19 cellular contexts compared by ENCODE assay signal in the genomic region with DNA sequence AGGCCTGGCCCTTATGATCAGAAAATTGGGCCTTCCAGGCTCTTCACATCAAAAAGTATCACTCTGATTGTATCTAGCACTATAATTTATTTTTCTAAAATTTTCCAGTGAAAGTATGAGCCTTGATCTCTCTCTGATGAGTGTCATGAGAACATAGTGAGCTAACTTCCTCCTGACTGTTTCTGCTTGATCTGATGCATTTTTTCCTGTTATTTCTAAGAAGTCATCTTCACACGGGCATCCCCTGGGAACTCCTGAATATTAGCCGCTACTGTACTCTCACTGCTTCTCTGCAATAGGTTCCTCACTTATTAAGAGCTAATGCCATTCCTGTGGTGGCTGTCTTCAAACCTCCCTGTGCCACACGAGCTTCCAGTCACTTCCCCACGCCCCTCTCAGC.
DNase-seq lines count a peak whose midpoint lies in the region; ATAC-seq and TF ChIP-seq lines count a peak whose summit lies in the region.
"Had no signal": no experiment of that assay in that cellular context is flagged by ENCODE, and none has a peak within 500 bp of the region (broad histone marks: within the 10 kb centered on the region; RNA-seq: fewer than 3 reads in every experiment).

No MANE protein-coding gene starts in this region.

- intact Hi-C loops in activated CD4-positive, alpha-beta T cell treated with anti-CD3 and anti-CD28 coated beads for 36 hours (cut with DNase I, micrococcal nuclease) = loop anchor here (1.0 to 2.0 kb wide), 2 partner anchors 9 to 41 kb away; no protein-coding TSS in a partner anchor
- intact Hi-C loops in activated B cell treated with CpG ODN at 0.5 μM for 24 hours (cut with micrococcal nuclease) = no loop called here

- no peak overlapping the region for H3K4me3 ChIP-seq in CD8-positive, alpha-beta memory T cell (ENCODE audit: low read length)
- H3K4me3 ChIP-seq: esophagus squamous epithelium, K562, lung, neural progenitor cell, SK-N-MC had no signal

- CTCF ChIA-PET in activated CD4-positive, alpha-beta T cell treated with anti-CD3 and anti-CD28 coated beads for 36 hours (lab: Charles Lee) = interaction anchor here (0.6 to 3.3 kb wide), 12 partner anchors 7 to 226 kb away, joined by 3 to 26 read pairs (median 4); no protein-coding TSS in a partner anchor
- CTCF ChIA-PET in CD8-positive, alpha-beta memory T cell (lab: Charles Lee) = interaction anchor here (0.7 to 1.9 kb wide), 5 partner anchors 8 to 312 kb away, joined by 3 to 4 read pairs (median 3); no protein-coding TSS in a partner anchor
- CTCF ChIA-PET in activated B cell treated with CpG ODN at 0.5 μM for 24 hours (lab: Charles Lee) = interaction anchor here (0.7 to 2.0 kb wide), 7 partner anchors 11 to 262 kb away, joined by 3 to 5 read pairs (median 4); a partner anchor contains a TSS

- no peaks in the 10 kb centered on the region for H3K27me3 Mint-ChIP-seq in activated CD4-positive, alpha-beta T cell treated with anti-CD3 and anti-CD28 coated beads for 36 hours
- no peaks in the 10 kb centered on the region for H3K27me3 Mint-ChIP-seq in CD8-positive, alpha-beta memory T cell
- H3K27me3 Mint-ChIP-seq in activated B cell treated with CpG ODN at 0.5 μM for 24 hours (no peaks in the 10 kb centered on the region), memory B cell (no peaks in the 10 kb centered on the region)

- TF ChIP-seq CTCF in activated B cell treated with CpG ODN at 0.5 μM for 24 hours (IDR thresholded peaks at IDR 0.05) = no peak

- H3K27ac Mint-ChIP-seq in activated CD4-positive, alpha-beta T cell treated with anti-CD3 and anti-CD28 coated beads for 36 hours = peak overlapping the region; percentile 96
- H3K27ac Mint-ChIP-seq in CD8-positive, alpha-beta memory T cell = peak overlapping the region in 6 of 8 donors; percentile 44 to 90 (median 59)
- H3K27ac Mint-ChIP-seq in activated B cell treated with CpG ODN at 0.5 μM for 24 hours (peak overlapping the region; percentile 86), memory B cell (peak overlapping the region; percentile 73)
- H3K27ac Mint-ChIP-seq: WTC11 had no signal

- H3K36me3 Mint-ChIP-seq in activated CD4-positive, alpha-beta T cell treated with anti-CD3 and anti-CD28 coated beads for 36 hours (ENCODE audit: low read depth) = peaks cover 3% of the 10 kb centered on the region
- H3K36me3 Mint-ChIP-seq in CD8-positive, alpha-beta memory T cell = no peaks in the 10 kb centered on the region
- no peaks in the 10 kb centered on the region for H3K36me3 Mint-ChIP-seq in activated B cell treated with CpG ODN at 0.5 μM for 24 hours (ENCODE audit: low read depth)
- no peaks in the 10 kb centered on the region for H3K36me3 Mint-ChIP-seq in memory B cell
- H3K36me3 Mint-ChIP-seq: neural progenitor cell, WTC11 had no signal

- POLR2A ChIA-PET in activated CD4-positive, alpha-beta T cell treated with anti-CD3 and anti-CD28 coated beads for 36 hours (lab: Charles Lee) = interaction anchor here (1.0 to 1.5 kb wide), 5 partner anchors 9 to 196 kb away, joined by 3 to 4 read pairs (median 3); no protein-coding TSS in a partner anchor
- POLR2A ChIA-PET in CD8-positive, alpha-beta memory T cell (lab: Charles Lee) = no interaction called here
- POLR2A ChIA-PET in activated B cell treated with CpG ODN at 0.5 μM for 24 hours (lab: Charles Lee) = interaction anchor here (0.5 to 1.8 kb wide), 5 partner anchors 9 to 196 kb away, joined by 3 to 11 read pairs (median 6); no protein-coding TSS in a partner anchor

- H3K27ac ChIP-seq in CD8-positive, alpha-beta memory T cell (ENCODE audit: low read depth, low read length) = no peak overlapping the region
- H3K27ac ChIP-seq: esophagus squamous epithelium, neural progenitor cell, SK-N-MC had no signal

- H3K4me1 ChIP-seq in CD8-positive, alpha-beta memory T cell (ENCODE audit: insufficient read depth, low read length) = peaks cover 14% of the 10 kb centered on the region
- H3K4me1 ChIP-seq: esophagus squamous epithelium, neural progenitor cell had no signal

- H3K36me3 ChIP-seq in CD8-positive, alpha-beta memory T cell (ENCODE audit: insufficient read depth, low read length) = no peaks in the 10 kb centered on the region
- H3K36me3 ChIP-seq: esophagus squamous epithelium, neural progenitor cell had no signal

- H3K4me1 Mint-ChIP-seq in activated CD4-positive, alpha-beta T cell treated with anti-CD3 and anti-CD28 coated beads for 36 hours = peaks cover 53% of the 10 kb centered on the region
- peaks cover 12 to 22% (median 15%) of the 10 kb centered on the region in 3 donors for H3K4me1 Mint-ChIP-seq in CD8-positive, alpha-beta memory T cell
- H3K4me1 Mint-ChIP-seq in activated B cell treated with CpG ODN at 0.5 μM for 24 hours = peaks cover 56% of the 10 kb centered on the region
- H3K4me1 Mint-ChIP-seq in memory B cell = peaks cover 23% of the 10 kb centered on the region
- H3K4me1 Mint-ChIP-seq: WTC11 had no signal

- peak; percentile 36 for DNase-seq in activated CD4-positive, alpha-beta T cell treated with anti-CD3 and anti-CD28 coated beads for 36 hours
- no peak for DNase-seq in activated CD4-positive, alpha-beta T cell treated with anti-CD3 and anti-CD28 coated beads, Interleukin-2, amount 50 U/mL, for 4 hours
- no peak for DNase-seq in CD8-positive, alpha-beta memory T cell
- DNase-seq in activated B cell treated with CpG ODN at 0.5 μM for 24 hours (no peak), memory B cell (ENCODE audit: low spot score in 2 of 2) (no peak), GM19238 (ENCODE audit: insufficient read length, low spot score) (no peak), ecto neural progenitor cell (ENCODE audit: low spot score) (no peak), SW480 (ENCODE audit: low spot score) (no peak)
- DNase-seq: activated effector memory CD4-positive, alpha-beta T cell treated with Interleukin-2 at 50 U/mL for 16 hours; dermis blood vessel endothelial cell; esophagus squamous epithelium; H7; NCI-H1105; stimulated activated CD4-positive, alpha-beta T cell treated with anti-CD3 and anti-CD28 coated beads, Interleukin-12 subunit alpha, Interleukin-12 subunit beta, amount 100 ng/mL, for 4 hours had no signal

- H3K4me3 Mint-ChIP-seq in activated CD4-positive, alpha-beta T cell treated with anti-CD3 and anti-CD28 coated beads for 36 hours = peak overlapping the region; percentile 51
- peak overlapping the region in 4 of 7 donors; percentile 30 to 53 (median 40) for H3K4me3 Mint-ChIP-seq in CD8-positive, alpha-beta memory T cell
- peak overlapping the region; percentile 35 for H3K4me3 Mint-ChIP-seq in activated B cell treated with CpG ODN at 0.5 μM for 24 hours
- H3K4me3 Mint-ChIP-seq in memory B cell = peak overlapping the region; percentile 15
- H3K4me3 Mint-ChIP-seq: neural progenitor cell, WTC11 had no signal

- no peaks in the 10 kb centered on the region for H3K27me3 ChIP-seq in CD8-positive, alpha-beta memory T cell (ENCODE audit: insufficient read depth, low read length, poor library complexity, severe bottlenecking)
- H3K27me3 ChIP-seq: esophagus squamous epithelium, neural progenitor cell had no signal

- H3K9me3 ChIP-seq in CD8-positive, alpha-beta memory T cell (ENCODE audit: low read length) = no peaks in the 10 kb centered on the region
- H3K9me3 ChIP-seq: esophagus squamous epithelium had no signal

- ATAC-seq in activated CD4-positive, alpha-beta T cell treated with anti-CD3 and anti-CD28 coated beads for 36 hours = peak; percentile 85
- ATAC-seq in activated B cell treated with CpG ODN at 0.5 μM for 24 hours (ENCODE audit: low read depth) (peak; percentile 52), memory B cell (ENCODE audit: low read depth) (no peak)
- ATAC-seq: K562, WTC11 had no signal

- H3K9me3 Mint-ChIP-seq in activated CD4-positive, alpha-beta T cell treated with anti-CD3 and anti-CD28 coated beads for 36 hours (ENCODE audit: low read depth) = peaks cover 7% of the 10 kb centered on the region
- H3K9me3 Mint-ChIP-seq in CD8-positive, alpha-beta memory T cell = no peaks in the 10 kb centered on the region
- H3K9me3 Mint-ChIP-seq in activated B cell treated with CpG ODN at 0.5 μM for 24 hours (peaks cover 12% of the 10 kb centered on the region), memory B cell (peaks cover 2% of the 10 kb centered on the region)
- H3K9me3 Mint-ChIP-seq: neural progenitor cell, WTC11 had no signal
